Comparison of ENCODE assay signal across 24 cellular contexts in genomic region chr1:166383635-166384346, GRCh38.
"Had no signal": no experiment of that assay in that cellular context is flagged by ENCODE, and none has a peak within 500 bp of the region (broad histone marks: within the 10 kb centered on the region; RNA-seq: fewer than 3 reads in every experiment).

No MANE protein-coding gene starts in this region.

- ATAC-seq: activated T-cell treated with anti-CD3 and anti-CD28 coated beads, Interleukin-2, amount 50 U/mL, for 4 hours had no signal

- H3K9me2 ChIP-seq: SK-N-SH had no signal

- DNase-seq: activated CD4-positive, alpha-beta T cell treated with anti-CD3 and anti-CD28 coated beads for 48 hours; activated CD4-positive, alpha-beta T cell treated with anti-CD3 and anti-CD28 coated beads, Interleukin-2, amount 50 U/mL, for 48 hours; activated CD4-positive, CD25-positive, alpha-beta regulatory T cell treated with anti-CD3 and anti-CD28 coated beads, Interleukin-2, amount 50 U/mL, for 72 hours; activated CD8-positive, alpha-beta memory T cell treated with anti-CD3 and anti-CD28 coated beads for 24 hours; activated gamma-delta T cell; activated naive CD4-positive, alpha-beta T cell treated with anti-CD3 and anti-CD28 coated beads for 36 hours; activated T-cell treated with anti-CD3 and anti-CD28 coated beads, Interleukin-2, amount 50 U/mL, for 4 hours; brain microvascular endothelial cell; Karpas-422; MM.1S; NCI-H1105; NCI-H1436; NCI-H1694 treated with DMSO at 0.1 percent for 48 hours; NCI-H2029 treated with DMSO at 0.1 percent for 48 hours; NCI-H510A treated with DMSO at 0.1 percent for 48 hours; NCI-H774; Peyer's patch; Right ventricle myocardium superior; SJCRH30; T-helper 1 cell had no signal

- H3K27ac Mint-ChIP-seq: activated naive CD4-positive, alpha-beta T cell treated with anti-CD3 and anti-CD28 coated beads for 36 hours; activated naive CD8-positive, alpha-beta T cell had no signal

- H3K9me3 ChIP-seq: Peyer's patch, SJCRH30, SK-N-SH had no signal

- H3K36me3 Mint-ChIP-seq: activated naive CD8-positive, alpha-beta T cell had no signal

- H3K9me3 Mint-ChIP-seq: activated naive CD4-positive, alpha-beta T cell treated with anti-CD3 and anti-CD28 coated beads for 36 hours; activated T-cell treated with anti-CD3 and anti-CD28 coated beads, Interleukin-2, amount 50 U/mL, for 4 hours had no signal

- H3K9ac ChIP-seq: SK-N-SH had no signal

- H3K4me3 Mint-ChIP-seq: activated naive CD4-positive, alpha-beta T cell treated with anti-CD3 and anti-CD28 coated beads for 36 hours; activated naive CD8-positive, alpha-beta T cell; activated T-cell treated with anti-CD3 and anti-CD28 coated beads, Interleukin-2, amount 50 U/mL, for 4 hours had no signal

- H3K27me3 ChIP-seq: brain microvascular endothelial cell, cardiac muscle cell, Peyer's patch, SJCRH30 had no signal

- H3K4me1 ChIP-seq: Peyer's patch, SJCRH30 had no signal

- H3K4me3 ChIP-seq: cardiac muscle cell, Peyer's patch, SJCRH30 had no signal

- H3K27ac ChIP-seq: brain microvascular endothelial cell, cardiac muscle cell, Peyer's patch, RWPE1, SJCRH30 had no signal

- H3K36me3 ChIP-seq: brain microvascular endothelial cell, cardiac muscle cell, Peyer's patch, SJCRH30 had no signal

- H3K4me2 ChIP-seq: SK-N-SH had no signal
